In genomic region chr7:12686234-12686893, GRCh38 we compare ENCODE assay signal across 8 cellular contexts. TPM values are rescaled to one million over a fixed set of nuclear protein-coding genes. Genes with fewer than 3 reads are reported as not detected.
A peak's percentile ranks its signal among the peaks of the same experiment; 100 is the strongest.
DNase-seq lines count a peak whose midpoint lies in the region; ATAC-seq and TF ChIP-seq lines count a peak whose summit lies in the region.

No MANE protein-coding gene starts in this region.

- WGBS in prostate gland, result 5% methylated on average over 51 of the region's 54 CpGs
- 6% methylated on average over 54 of the region's 54 CpGs for WGBS in urinary bladder

- peak overlapping the region; percentile 93 to 95 for H3K27ac Mint-ChIP-seq in T-cell

- intact Hi-C loops in left ventricle myocardium superior (cut with micrococcal nuclease) (no loop called here), prostate gland (cut with DNase I) (loop anchor here (2.0 to 5.0 kb wide), 3 partner anchors 44 to 576 kb away; no protein-coding TSS in a partner anchor)

- H3K36me3 ChIP-seq in prostate gland, result no peaks in the 10 kb centered on the region
- H3K36me3 ChIP-seq in urinary bladder (ENCODE audit: insufficient read depth), result no peaks in the 10 kb centered on the region

- peak overlapping the region; percentile 93 to 95 (median 95) for H3K4me3 Mint-ChIP-seq in T-cell

- no peaks in the 10 kb centered on the region for H3K9me3 Mint-ChIP-seq in T-cell

- POLR2A ChIA-PET in T-cell (lab: Charles Lee), result interaction anchor here in 1 of 2 donors (0.5 to 2.3 kb wide), 4 partner anchors 10 to 380 kb away, joined by 3 to 18 read pairs (median 7); no protein-coding TSS in a partner anchor

- peak; percentile 81 for ATAC-seq in HG02759 (IDR thresholded peaks at IDR 0.05; ENCODE audit: unreplicated experiment)
- peak; percentile 79 to 85 (median 83) for ATAC-seq in T-cell (replicated peaks in 1 of 4)
- peak; percentile 88 for ATAC-seq in left ventricle myocardium superior

- H3K36me3 Mint-ChIP-seq in T-cell, result peaks cover 3% of the 10 kb centered on the region

- TF ChIP-seq POLR2A in prostate gland (IDR thresholded peaks at IDR 0.05), result no peak

- no peaks in the 10 kb centered on the region for H3K27me3 ChIP-seq in prostate gland (replicated peaks; ENCODE audit: insufficient read depth)

- no peaks in the 10 kb centered on the region for H3K27me3 Mint-ChIP-seq in T-cell

- H3K9me3 ChIP-seq in prostate gland, result no peaks in the 10 kb centered on the region

- H3K4me1 Mint-ChIP-seq in T-cell, result peaks cover 33 to 44% (median 41%) of the 10 kb centered on the region in 3 donors

- TF ChIP-seq CTCF in GM12872 (IDR thresholded peaks at IDR 0.05; ENCODE audit: insufficient read depth, low read depth, low read length) (peak; percentile 89), prostate gland (IDR thresholded peaks at IDR 0.05) (peak; percentile 88 to 99 (median 97))

- peak; percentile 82 for DNase-seq in NCI-H128 (lab: John Stamatoyannopoulos, UW; ENCODE audit: unreplicated experiment)
- peak; percentile 91 to 99 (median 96) for DNase-seq in T-cell
- DNase-seq in amniotic epithelial cell (ENCODE audit: low read depth), result peak; percentile 91
- peak; percentile 95 for DNase-seq in left ventricle myocardium superior
- DNase-seq in prostate gland (ENCODE audit: low spot score), result peak; percentile 81

- CTCF ChIA-PET in T-cell (lab: Charles Lee), result interaction anchor here (0.5 to 3.0 kb wide), 11 partner anchors 10 to 561 kb away, joined by 3 to 17 read pairs (median 6); partner anchors contain the start of gene TMEM106B (in 1 of the 2)

- no peaks in the 10 kb centered on the region for H3K4me1 ChIP-seq in prostate gland (replicated peaks)
- no peaks in the 10 kb centered on the region for H3K4me1 ChIP-seq in urinary bladder (ENCODE audit: insufficient read depth)

- H3K4me3 ChIP-seq in prostate gland (peak overlapping the region; percentile 79 to 82), urinary bladder (ENCODE audit: low read depth, low read length) (peak overlapping the region; percentile 63)

- H3K27ac ChIP-seq in prostate gland (peak overlapping the region; percentile 81 to 87), urinary bladder (ENCODE audit: low read depth) (peak overlapping the region; percentile 84)

RNA-seq across cellular contexts. Expression of gene ARL4A, which starts 1.1 kb away (rescaled TPM):
- total RNA-seq in T-cell, result 10 to 100 TPM in 3 of 5 donors, 1 to 10 TPM in 2; 7.0 to 98.2 (median 13.6) TPM
- total RNA-seq in left ventricle myocardium superior, result 14.3 TPM
- total RNA-seq in prostate gland, result 10 to 100 TPM; 34.3 to 37.3 TPM
- 93.6 TPM for total RNA-seq in urinary bladder
- polyA plus RNA-seq in urinary bladder, result 37.2 TPM

Comparison
In these comparisons a context has a peak if more than half of its experiments do, and no peak if none do; other contexts are left out.
1. Peak in every context shown above with its lines: DNase-seq, ATAC-seq, H3K4me3 ChIP-seq and H3K27ac ChIP-seq.